Comparison of ENCODE assay signal across 11 cellular contexts in genomic region chr10:75469018-75469616, GRCh38. TPM values are rescaled to one million over a fixed set of nuclear protein-coding genes. Genes with fewer than 3 reads are reported as not detected.
DNase-seq lines count a peak whose midpoint lies in the region; ATAC-seq and TF ChIP-seq lines count a peak whose summit lies in the region.
"Had no signal": no experiment of that assay in that cellular context is flagged by ENCODE, and none has a peak within 500 bp of the region (broad histone marks: within the 10 kb centered on the region; RNA-seq: fewer than 3 reads in every experiment).

No MANE protein-coding gene starts in this region.

- 0 out of 2 replicates have a peak overlapping the region, but pooled peaks have one; percentile 38 for H3K4me3 ChIP-seq in ACC112 (ENCODE audit: low read depth, low read length)
- no peak overlapping the region for H3K4me3 ChIP-seq in lower lobe of right lung

- no peaks in the 10 kb centered on the region for H3K79me2 ChIP-seq in ACC112 (ENCODE audit: control insufficient read depth, insufficient read depth, low read length, unreplicated experiment)

- peak; percentile 38 for DNase-seq in LoVo (ENCODE audit: low spot score)
- no peak for DNase-seq in chondrocyte (ENCODE audit: low spot score)
- DNase-seq in lower lobe of right lung = no peak
- no peak for DNase-seq in NCI-H524 treated with DMSO at 0.1 percent for 48 hours (lab: John Stamatoyannopoulos, UW)
- DNase-seq: activated T-cell treated with anti-CD3 and anti-CD28 coated beads, Interleukin-2, amount 50 U/mL, for 4 hours; CD8-positive, alpha-beta T cell; NCI-H446 treated with DMSO at 0.1 percent for 48 hours had no signal

- H3K27me3 ChIP-seq in ACC112 (ENCODE audit: insufficient read depth, low read length) = no peaks in the 10 kb centered on the region
- no peaks in the 10 kb centered on the region for H3K27me3 ChIP-seq in lower lobe of right lung (ENCODE audit: low read depth)

- peaks cover 9% of the 10 kb centered on the region for H3K4me1 Mint-ChIP-seq in chondrocyte (ENCODE audit: low read depth)

- no peaks in the 10 kb centered on the region for H3K9me3 Mint-ChIP-seq in chondrocyte (ENCODE audit: low read depth)
- H3K9me3 Mint-ChIP-seq: activated T-cell treated with anti-CD3 and anti-CD28 coated beads, Interleukin-2, amount 50 U/mL, for 4 hours; CD8-positive, alpha-beta T cell had no signal

- H3K4me3 Mint-ChIP-seq in chondrocyte (ENCODE audit: unreplicated experiment) = no peak overlapping the region
- H3K4me3 Mint-ChIP-seq: activated T-cell treated with anti-CD3 and anti-CD28 coated beads, Interleukin-2, amount 50 U/mL, for 4 hours; CD8-positive, alpha-beta T cell had no signal

- no peaks in the 10 kb centered on the region for H3K9me3 ChIP-seq in lower lobe of right lung

- intact Hi-C loops in lower lobe of right lung (cut with DNase I) = no loop called here

- TF ChIP-seq CTCF in chondrocyte (IDR thresholded peaks at IDR 0.05) = no peak
- TF ChIP-seq CTCF in lower lobe of right lung (IDR thresholded peaks at IDR 0.05) = no peak

- peak overlapping the region; percentile 44 for H2AFZ ChIP-seq in ACC112 (ENCODE audit: low read length, unreplicated experiment)

- H3K36me3 Mint-ChIP-seq in chondrocyte (ENCODE audit: low read depth) = no peaks in the 10 kb centered on the region
- H3K36me3 Mint-ChIP-seq: CD8-positive, alpha-beta T cell had no signal

- peaks cover 11% of the 10 kb centered on the region for H3K27me3 Mint-ChIP-seq in chondrocyte (ENCODE audit: low read depth)

- H3K4me1 ChIP-seq in ACC112 (ENCODE audit: control insufficient read depth, insufficient read depth, low read length, unreplicated experiment) (peaks cover 37% of the 10 kb centered on the region), lower lobe of right lung (peaks cover 29% of the 10 kb centered on the region)

- ATAC-seq in lower lobe of right lung (peak; percentile 35 to 63), GM21367 (IDR thresholded peaks at IDR 0.05; ENCODE audit: unreplicated experiment) (no peak), GM18520 (IDR thresholded peaks at IDR 0.05; ENCODE audit: unreplicated experiment) (no peak), GM21381 (IDR thresholded peaks at IDR 0.05; ENCODE audit: unreplicated experiment) (no peak)
- ATAC-seq: CD8-positive, alpha-beta T cell had no signal

- H3K27ac ChIP-seq in ACC112 (ENCODE audit: low read depth, low read length) = peak overlapping the region; percentile 73
- no peak overlapping the region for H3K27ac ChIP-seq in lower lobe of right lung

- H3K27ac Mint-ChIP-seq in chondrocyte (ENCODE audit: unreplicated experiment) = peak overlapping the region; percentile 72
- H3K27ac Mint-ChIP-seq: CD8-positive, alpha-beta T cell had no signal

- no peaks in the 10 kb centered on the region for H3K36me3 ChIP-seq in ACC112 (ENCODE audit: insufficient read depth, low read length)
- no peaks in the 10 kb centered on the region for H3K36me3 ChIP-seq in lower lobe of right lung

RNA-seq across cellular contexts. Expression of gene LRMDA, which starts 37.7 kb away (rescaled TPM):
- 0.34 to 3.5 TPM (median 2.8 TPM) in 3 replicates for total RNA-seq in chondrocyte
- total RNA-seq in lower lobe of right lung = 29.9 TPM
- total RNA-seq: activated T-cell treated with anti-CD3 and anti-CD28 coated beads, Interleukin-2, amount 50 U/mL, for 4 hours; CD8-positive, alpha-beta T cell had no signal

Comparison
In these comparisons a context has a peak if more than half of its experiments do, and no peak if none do; other contexts are left out.
1. ATAC-seq: peak in lower lobe of right lung (2 of 2); none in GM21367 (single experiment), GM18520 (single experiment) and GM21381 (single experiment).